In the genomic region with DNA sequence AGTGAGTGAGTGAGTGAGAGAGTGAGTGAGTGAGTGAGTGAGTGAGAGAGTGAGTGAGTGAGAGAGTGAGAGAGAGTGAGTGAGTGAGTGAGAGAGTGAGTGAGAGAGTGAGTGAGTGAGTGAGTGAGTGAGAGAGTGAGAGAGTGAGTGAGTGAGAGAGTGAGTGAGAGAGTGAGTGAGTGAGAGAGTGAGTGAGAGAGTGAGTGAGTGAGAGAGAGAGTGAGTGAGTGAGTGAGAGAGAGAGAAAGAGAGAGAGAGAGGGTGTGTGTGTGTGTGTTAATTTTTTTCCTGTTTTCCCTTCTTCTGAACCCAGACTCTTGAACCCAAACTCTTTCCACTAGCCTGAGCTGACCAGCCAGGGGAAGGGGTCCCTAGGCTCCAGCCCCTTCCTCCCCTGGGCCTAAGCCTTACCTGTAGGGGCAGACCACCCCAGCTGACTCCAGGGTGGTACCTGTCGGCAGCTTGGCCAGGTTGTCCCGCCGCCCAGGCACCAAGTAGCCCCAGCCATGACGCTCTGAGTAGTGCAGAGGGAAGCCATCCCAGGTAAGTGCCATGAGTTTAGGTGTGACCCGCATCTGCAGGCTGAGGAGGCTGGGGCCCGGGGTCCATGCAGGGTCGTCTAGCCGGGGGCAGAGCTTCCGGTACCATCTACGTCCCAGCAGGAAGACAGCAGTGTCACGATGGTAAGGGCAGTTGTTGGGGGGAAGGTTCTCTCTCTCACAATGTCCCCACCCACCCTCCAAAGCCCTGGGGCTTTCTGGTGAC, we compare ENCODE assay signal across 16 cellular contexts.
"Had no signal": no experiment of that assay in that cellular context is flagged by ENCODE, and none has a peak within 500 bp of the region (broad histone marks: within the 10 kb centered on the region; RNA-seq: fewer than 3 reads in every experiment).

No MANE protein-coding gene starts in this region.

- H3K9me3 ChIP-seq: ovary, stomach, thoracic aorta had no signal

- H3K27ac Mint-ChIP-seq: dendritic cell treated with granulocyte-macrophage colony-stimulating factor and Interleukin-4, amounts not matched to agents 40 ng/mL and 50 ng/mL, for 4 days had no signal

- H3K27me3 Mint-ChIP-seq: brain; dendritic cell treated with granulocyte-macrophage colony-stimulating factor and Interleukin-4, amounts not matched to agents 40 ng/mL and 50 ng/mL, for 4 days had no signal

- H3K9me3 Mint-ChIP-seq: brain; dendritic cell treated with granulocyte-macrophage colony-stimulating factor and Interleukin-4, amounts not matched to agents 40 ng/mL and 50 ng/mL, for 4 days; neural crest cell had no signal

- H3K4me3 Mint-ChIP-seq: brain; dendritic cell treated with granulocyte-macrophage colony-stimulating factor and Interleukin-4, amounts not matched to agents 40 ng/mL and 50 ng/mL, for 4 days had no signal

- H3K27ac ChIP-seq: ovary, stomach, thoracic aorta, VCaP had no signal

- ATAC-seq: left ventricle myocardium superior had no signal

- H3K27me3 ChIP-seq: ovary, stomach had no signal

- H3K4me3 ChIP-seq: ovary, stomach, thoracic aorta had no signal

- DNase-seq: activated naive CD4-positive, alpha-beta T cell treated with Interleukin-2 at 50 U/mL for 16 hours; activated T-cell treated with anti-CD3 and anti-CD28 coated beads, Interleukin-2, amount 50 U/mL, for 48 hours; amygdala; cerebellar nuclear complex; erythroblast; left ventricle myocardium superior; mesendoderm; ovary; stimulated activated CD4-positive, alpha-beta T cell treated with anti-CD3 and anti-CD28 coated beads, Interleukin-12 subunit alpha, Interleukin-12 subunit beta, amount 100 ng/mL, for 4 hours; stomach; T1000 had no signal

- H3K36me3 ChIP-seq: ovary had no signal
